Comparison of ENCODE assay signal across 9 cellular contexts in the genomic region with DNA sequence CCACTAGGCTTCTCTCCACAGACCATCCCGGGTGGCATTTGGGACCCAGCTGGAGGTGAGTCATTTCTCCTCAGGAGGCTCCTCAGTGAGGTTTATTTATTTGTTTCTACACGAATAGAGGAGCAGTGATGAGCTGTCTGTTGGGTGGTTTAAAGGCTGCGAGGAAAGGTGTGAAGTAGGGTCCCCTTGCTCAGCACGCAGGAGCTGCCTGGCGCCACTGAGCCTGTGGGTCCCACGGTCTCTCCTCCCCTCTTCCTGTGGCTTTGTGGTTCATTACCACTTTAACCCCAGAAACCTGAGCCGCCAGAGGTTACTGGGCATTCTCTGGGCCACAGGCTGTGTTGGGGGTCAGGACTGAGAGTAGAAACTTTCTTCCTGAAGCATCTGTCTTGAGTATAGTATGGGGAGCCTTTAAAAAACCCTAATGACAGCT. TPM values are rescaled to one million over a fixed set of nuclear protein-coding genes. Genes with fewer than 3 reads are reported as not detected.
A peak's percentile ranks its signal among the peaks of the same experiment; 100 is the strongest.
DNase-seq lines count a peak whose midpoint lies in the region; ATAC-seq, FAIRE-seq and TF ChIP-seq lines count a peak whose summit lies in the region.
"Had no signal": no experiment of that assay in that cellular context is flagged by ENCODE, and none has a peak within 500 bp of the region (broad histone marks: within the 10 kb centered on the region; RNA-seq: fewer than 3 reads in every experiment).

No MANE protein-coding gene starts in this region.

- no peak overlapping the region for H3K27ac ChIP-seq in CD8-positive, alpha-beta memory T cell (ENCODE audit: low read depth, low read length)
- peak overlapping the region; percentile 86 for H3K27ac ChIP-seq in SJSA1
- H3K27ac ChIP-seq: body of pancreas had no signal

- H3K27ac Mint-ChIP-seq in CD8-positive, alpha-beta memory T cell = peak overlapping the region in 6 of 8 donors; percentile 8 to 73 (median 53)

- peaks cover 0 to 1% of the 10 kb centered on the region in 2 donors for H3K27me3 Mint-ChIP-seq in CD8-positive, alpha-beta memory T cell

- FAIRE-seq in frontal cortex (lab: Jason Lieb, UNC) = no peak

- H3K36me3 ChIP-seq in CD8-positive, alpha-beta memory T cell (ENCODE audit: insufficient read depth, low read length) = peaks cover 10% of the 10 kb centered on the region
- peaks cover 27% of the 10 kb centered on the region for H3K36me3 ChIP-seq in SJSA1
- no peaks in the 10 kb centered on the region for H3K36me3 ChIP-seq in BE2C

- H3K9me3 ChIP-seq in CD8-positive, alpha-beta memory T cell (ENCODE audit: low read length) = no peaks in the 10 kb centered on the region
- H3K9me3 ChIP-seq in SJSA1 (replicated peaks) (no peaks in the 10 kb centered on the region), BE2C (no peaks in the 10 kb centered on the region)
- H3K9me3 ChIP-seq: body of pancreas had no signal

- DNase-seq in CD8-positive, alpha-beta memory T cell = no peak
- DNase-seq in SJSA1 (ENCODE audit: low read depth in 1 of 2, low spot score in 2 of 2) (peak; percentile 97), fibroblast of villous mesenchyme (ENCODE audit: low read depth) (peak; percentile 68), NCI-H2029 treated with DMSO at 0.1 percent for 48 hours (lab: John Stamatoyannopoulos, UW) (no peak), BE2C (no peak), frontal cortex (ENCODE audit: low spot score in 2 of 2) (no peak)
- DNase-seq: body of pancreas had no signal

- H3K4me3 ChIP-seq in CD8-positive, alpha-beta memory T cell (ENCODE audit: low read length) = no peak overlapping the region
- no peak overlapping the region for H3K4me3 ChIP-seq in SJSA1
- H3K4me3 ChIP-seq in fibroblast of villous mesenchyme (ENCODE audit: low read depth, low read length) = no peak overlapping the region
- no peak overlapping the region for H3K4me3 ChIP-seq in BE2C (ENCODE audit: low read depth, low read length)
- H3K4me3 ChIP-seq: body of pancreas had no signal

- H3K4me3 Mint-ChIP-seq in CD8-positive, alpha-beta memory T cell = peak overlapping the region in 5 of 7 donors; percentile 11 to 54 (median 20)

- H3K9me3 Mint-ChIP-seq in CD8-positive, alpha-beta memory T cell = no peaks in the 10 kb centered on the region

- peaks cover 56% of the 10 kb centered on the region for H3K4me1 ChIP-seq in CD8-positive, alpha-beta memory T cell (ENCODE audit: insufficient read depth, low read length)
- H3K4me1 ChIP-seq in SJSA1 (replicated peaks) = peaks cover 68% of the 10 kb centered on the region
- H3K4me1 ChIP-seq in BE2C = no peaks in the 10 kb centered on the region

- TF ChIP-seq CTCF in fibroblast of villous mesenchyme (IDR thresholded peaks at IDR 0.05; ENCODE audit: insufficient read depth, low read depth, low read length) (no peak), BE2C (IDR thresholded peaks at IDR 0.05; ENCODE audit: low read depth, low read length) (no peak)

- H3K27me3 ChIP-seq in CD8-positive, alpha-beta memory T cell (ENCODE audit: insufficient read depth, low read length, poor library complexity, severe bottlenecking) = no peaks in the 10 kb centered on the region
- H3K27me3 ChIP-seq in SJSA1 (replicated peaks) = no peaks in the 10 kb centered on the region
- H3K27me3 ChIP-seq in BE2C = no peaks in the 10 kb centered on the region
- H3K27me3 ChIP-seq: body of pancreas had no signal

- peaks cover 20 to 45% (median 28%) of the 10 kb centered on the region in 3 donors for H3K4me1 Mint-ChIP-seq in CD8-positive, alpha-beta memory T cell

- POLR2A ChIA-PET in CD8-positive, alpha-beta memory T cell (lab: Charles Lee) = no interaction called here

- peaks cover 0 to 26% (median 15%) of the 10 kb centered on the region in 3 donors for H3K36me3 Mint-ChIP-seq in CD8-positive, alpha-beta memory T cell

- CTCF ChIA-PET in CD8-positive, alpha-beta memory T cell (lab: Charles Lee) = no interaction called here

- ATAC-seq in GM21447 (IDR thresholded peaks at IDR 0.05; ENCODE audit: unreplicated experiment) (peak; percentile 59), GM19328 (IDR thresholded peaks at IDR 0.05; ENCODE audit: unreplicated experiment) (no peak)
- ATAC-seq: body of pancreas had no signal

RNA-seq across cellular contexts. Expression of a gene that starts 39.9 kb away (rescaled TPM):
- 1 to 10 TPM; 2.8 to 3.8 TPM for total RNA-seq in CD8-positive, alpha-beta memory T cell
- 12.8 TPM for polyA plus RNA-seq in CD8-positive, alpha-beta memory T cell
- total RNA-seq in SJSA1 (2014; rRNA removed; shearing (Covaris generic)) = 22.4 and 32.6 TPM in 2 replicates
- total RNA-seq in fibroblast of villous mesenchyme (11.6 and 30.2 TPM in 2 replicates), frontal cortex (3.3 TPM)
- polyA plus RNA-seq in BE2C (2012; ENCODE audit: insufficient read depth, insufficient read length, low read depth) = 0.28 TPM

RNA-seq across cellular contexts. Expression of a gene that starts 57.0 kb away (rescaled TPM):
- not detected for total RNA-seq in CD8-positive, alpha-beta memory T cell
- polyA plus RNA-seq in CD8-positive, alpha-beta memory T cell = not detected
- total RNA-seq in SJSA1 (2014; rRNA removed; shearing (Covaris generic)) = not detected in 2 replicates
- total RNA-seq in fibroblast of villous mesenchyme (not detected in 2 replicates), frontal cortex (0.41 TPM)
- polyA plus RNA-seq in BE2C (2012; ENCODE audit: insufficient read depth, insufficient read length, low read depth) = not detected

RNA-seq across cellular contexts. Expression of a gene that starts 57.2 kb away (rescaled TPM):
- not detected for total RNA-seq in CD8-positive, alpha-beta memory T cell
- polyA plus RNA-seq in CD8-positive, alpha-beta memory T cell = not detected
- total RNA-seq in SJSA1 (2014; rRNA removed; shearing (Covaris generic)) = not detected in 2 replicates
- total RNA-seq in fibroblast of villous mesenchyme (not detected in 2 replicates), frontal cortex (2.0 TPM)
- polyA plus RNA-seq in BE2C (2012; ENCODE audit: insufficient read depth, insufficient read length, low read depth) = not detected

Comparison
In these comparisons a context has a peak if more than half of its experiments do, and no peak if none do; other contexts are left out.
1. DNase-seq: peak in SJSA1 (2 of 2) and fibroblast of villous mesenchyme (single experiment); none in CD8-positive, alpha-beta memory T cell (0 of 5), NCI-H2029 treated with DMSO at 0.1 percent for 48 hours (single experiment), BE2C (single experiment) and frontal cortex (0 of 2).